ENCODE assay signal across 23 cellular contexts in genomic region chr9:130307667-130307943, GRCh38. TPM values are rescaled to one million over a fixed set of nuclear protein-coding genes. Genes with fewer than 3 reads are reported as not detected.
DNase-seq lines count a peak whose midpoint lies in the region; ATAC-seq, FAIRE-seq and TF ChIP-seq lines count a peak whose summit lies in the region.
"Had no signal": no experiment of that assay in that cellular context is flagged by ENCODE, and none has a peak within 500 bp of the region (broad histone marks: within the 10 kb centered on the region; RNA-seq: fewer than 3 reads in every experiment).

No MANE protein-coding gene starts in this region.

- ATAC-seq in Right ventricle myocardium inferior (no peak), left ventricle myocardium superior (no peak), left cardiac atrium (no peak)
- ATAC-seq: A549; CD8-positive, alpha-beta T cell had no signal

- FAIRE-seq in kidney (lab: Jason Lieb, UNC): no peak
- FAIRE-seq: A549, D721Med, G401.6, GM12891, GM19239 had no signal

- no peaks in the 10 kb centered on the region for H3K27me3 ChIP-seq in right atrium auricular region

- no peak for TF ChIP-seq CTCF in right atrium auricular region (IDR thresholded peaks at IDR 0.05)
- TF ChIP-seq CTCF in kidney (IDR thresholded peaks at IDR 0.05; ENCODE audit: borderline replicate concordance, extremely low read depth, insufficient read depth): no peak

- DNase-seq in Right ventricle myocardium inferior (ENCODE audit: missing footprints) (peak; percentile 28), right atrium auricular region (ENCODE audit: low spot score) (no peak), left ventricle myocardium superior (peak; percentile 7), left cardiac atrium (no peak), kidney (peak; percentile 51)
- DNase-seq in activated naive CD4-positive, alpha-beta T cell (lab: John Stamatoyannopoulos, UW): no peak
- DNase-seq: AML-193; Caco-2; Calu3; CD4-positive, alpha-beta T cell; CD8-positive, alpha-beta T cell; DMS79 treated with DMSO at 0.1 percent for 48 hours; GF-D8 had no signal

- H3K9me3 ChIP-seq in right atrium auricular region (no peaks in the 10 kb centered on the region), kidney (ENCODE audit: control insufficient read depth in 1 of 2, low read length in 2 of 2) (no peaks in the 10 kb centered on the region)
- H3K9me3 ChIP-seq: A549; BLaER1 treated with 17β-estradiol and CSF1 and Interleukin-3, amounts not matched to agents 10 nM and 100 nM; Caco-2 had no signal

- H3K27ac ChIP-seq in right atrium auricular region (no peak overlapping the region), kidney (ENCODE audit: low read depth in 2 of 2, low read length in 2 of 2) (no peak overlapping the region)
- H3K27ac ChIP-seq: 22Rv1; A549; BLaER1 treated with 17β-estradiol and CSF1 and Interleukin-3, amounts not matched to agents 10 nM and 100 nM; C4-2B had no signal

- H3K36me3 ChIP-seq in right atrium auricular region (no peaks in the 10 kb centered on the region), kidney (ENCODE audit: control insufficient read depth in 1 of 2, insufficient read depth in 2 of 2, low read length in 2 of 2) (no peaks in the 10 kb centered on the region)
- H3K36me3 ChIP-seq: BLaER1 treated with 17β-estradiol and CSF1 and Interleukin-3, amounts not matched to agents 10 nM and 100 nM had no signal

- intact Hi-C loops in Right ventricle myocardium inferior (cut with DNase I) (no loop called here), left ventricle myocardium superior (cut with micrococcal nuclease) (no loop called here), left cardiac atrium (cut with DNase I) (no loop called here), kidney (cut with DNase I) (no loop called here)

- H3K4me3 ChIP-seq in right atrium auricular region (no peak overlapping the region), kidney (ENCODE audit: low read length in 2 of 2) (no peak overlapping the region)
- H3K4me3 ChIP-seq: A549; BLaER1 treated with 17β-estradiol and CSF1 and Interleukin-3, amounts not matched to agents 10 nM and 100 nM had no signal

- H3K9ac ChIP-seq in kidney (ENCODE audit: low read length in 2 of 2): no peak overlapping the region
- H3K9ac ChIP-seq: BLaER1 treated with 17β-estradiol and CSF1 and Interleukin-3, amounts not matched to agents 10 nM and 100 nM had no signal

- H3K4me1 ChIP-seq in right atrium auricular region: peaks cover 0 to 30% of the 10 kb centered on the region in 2 donors
- no peaks in the 10 kb centered on the region for H3K4me1 ChIP-seq in kidney (ENCODE audit: control insufficient read depth in 1 of 2, insufficient read depth in 1 of 2, low read depth in 1 of 2, low read length in 2 of 2)
- H3K4me1 ChIP-seq: A549, Caco-2 had no signal

RNA-seq across cellular contexts. Expression of gene HMCN2, which starts 42.0 kb away (rescaled TPM):
- 5.7 TPM for total RNA-seq in Right ventricle myocardium inferior
- total RNA-seq in right atrium auricular region: 1 to 10 TPM; 1.3 to 7.3 TPM
- total RNA-seq in left ventricle myocardium superior: 7.3 TPM
- 1 to 10 TPM; 4.6 to 6.0 TPM for total RNA-seq in left cardiac atrium
- total RNA-seq in kidney: 8.6 TPM
- polyA plus RNA-seq in kidney (ENCODE audit: insufficient read depth, low read depth, low replicate concordance): 0.99 TPM
- total RNA-seq: B cell; Calu3; CD4-positive, alpha-beta T cell; CD8-positive, alpha-beta T cell had no signal
- polyA plus RNA-seq: BJ had no signal

Comparison
In these comparisons a context has a peak if more than half of its experiments do, and no peak if none do; other contexts are left out.
1. DNase-seq: peak in Right ventricle myocardium inferior (single experiment), left ventricle myocardium superior (single experiment) and kidney (single experiment); none in right atrium auricular region (single experiment), left cardiac atrium (single experiment) and activated naive CD4-positive, alpha-beta T cell (0 of 4).